In the genomic region with DNA sequence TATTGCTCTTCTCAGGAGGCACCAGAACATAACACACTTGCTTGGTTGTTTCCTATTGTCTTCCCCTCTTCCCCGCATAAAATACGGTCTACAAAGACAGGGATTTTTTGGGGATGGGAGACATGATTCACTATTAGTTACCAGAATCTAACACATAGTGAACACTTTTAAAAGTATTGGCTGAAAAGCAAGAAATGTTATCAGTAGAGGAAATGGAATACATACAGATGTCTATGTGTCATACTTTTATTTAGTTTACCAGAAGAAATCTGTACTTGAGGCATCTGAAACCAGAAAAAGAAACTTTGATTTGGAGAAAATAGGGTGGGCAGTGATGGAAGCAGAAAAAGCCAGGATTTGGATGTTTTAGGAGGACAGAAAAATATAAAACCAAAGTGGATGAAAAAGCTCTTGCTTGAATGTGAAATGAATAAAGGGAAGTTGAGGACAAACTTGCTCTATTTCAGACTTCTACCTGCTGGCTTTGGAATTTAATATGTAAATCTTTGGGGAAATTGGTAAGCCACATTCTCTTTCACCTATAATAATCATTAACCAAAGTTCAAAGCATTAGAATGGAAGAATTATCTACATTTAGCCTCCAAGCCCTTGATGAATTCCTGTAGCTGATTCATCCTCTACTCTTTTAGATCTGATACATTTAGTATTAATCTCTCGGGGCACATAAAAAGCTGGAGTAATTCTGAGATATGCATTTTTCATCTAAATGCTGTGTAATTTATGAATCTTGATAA, we compare ENCODE assay signal across 19 cellular contexts.
DNase-seq lines count a peak whose midpoint lies in the region; FAIRE-seq and TF ChIP-seq lines count a peak whose summit lies in the region.
"Had no signal": no experiment of that assay in that cellular context is flagged by ENCODE, and none has a peak within 500 bp of the region (broad histone marks: within the 10 kb centered on the region; RNA-seq: fewer than 3 reads in every experiment).

No MANE protein-coding gene starts in this region.

- TF ChIP-seq POLR2A in GM12891 (IDR thresholded peaks at IDR 0.05; ENCODE audit: low read depth, low read length) = no peak

- no peaks in the 10 kb centered on the region for H3K36me3 ChIP-seq in GM23248 (ENCODE audit: low read depth)
- no peaks in the 10 kb centered on the region for H3K36me3 ChIP-seq in adipocyte (ENCODE audit: control insufficient read depth, insufficient read depth, low read length, severe bottlenecking)
- H3K36me3 ChIP-seq: Peyer's patch, SJSA1 had no signal

- H3K4me2 ChIP-seq in GM23248 (ENCODE audit: unreplicated experiment) = peak overlapping the region; percentile 65

- H3K79me2 ChIP-seq in GM23248 (ENCODE audit: insufficient read depth) = no peaks in the 10 kb centered on the region

- H3K9me3 ChIP-seq in GM23248 (ENCODE audit: low read depth) (no peaks in the 10 kb centered on the region), adipocyte (ENCODE audit: control insufficient read depth, low read length) (no peaks in the 10 kb centered on the region)
- H3K9me3 ChIP-seq: Peyer's patch, SJSA1 had no signal

- FAIRE-seq in GM12891 (lab: Jason Lieb, UNC) = no peak
- FAIRE-seq: D721Med had no signal

- no peak overlapping the region for H2AFZ ChIP-seq in GM23248

- no peak overlapping the region for H3K27ac ChIP-seq in GM23248
- H3K27ac ChIP-seq: Peyer's patch, SJSA1 had no signal

- 70 to 79% methylated on average over 3 of the region's 3 CpGs for WGBS in GM23248 (ENCODE audit: low coverage in 1 of 2, low lambda C conversion rate in 2 of 2, missing lambda C conversion rate in 2 of 2), 2 experiments

- H3K4me1 ChIP-seq in GM23248 (ENCODE audit: insufficient read depth) = peaks cover 20% of the 10 kb centered on the region
- peaks cover 19% of the 10 kb centered on the region for H3K4me1 ChIP-seq in adipocyte (ENCODE audit: control insufficient read depth, insufficient read depth, low read length)
- H3K4me1 ChIP-seq: Peyer's patch, SJSA1 had no signal

- no peaks in the 10 kb centered on the region for H3K27me3 ChIP-seq in GM23248 (replicated peaks; ENCODE audit: insufficient read depth)
- no peaks in the 10 kb centered on the region for H3K27me3 ChIP-seq in adipocyte (replicated peaks; ENCODE audit: control insufficient read depth, insufficient read depth, low read length)
- H3K27me3 ChIP-seq: Peyer's patch, SJSA1 had no signal

- H4K20me1 ChIP-seq in GM23248 (ENCODE audit: insufficient read depth) = no peaks in the 10 kb centered on the region

- H3K9me2 ChIP-seq in GM23248 (ENCODE audit: insufficient read depth) = no peaks in the 10 kb centered on the region

- no peak overlapping the region for H3K9ac ChIP-seq in GM23248
- H3K9ac ChIP-seq in adipocyte (ENCODE audit: low read length) = no peak overlapping the region

- peak overlapping the region; percentile 27; the same call in 1 of the 2 replicates for H3K4me3 ChIP-seq in GM23248
- peak overlapping the region; percentile 7 for H3K4me3 ChIP-seq in adipocyte (ENCODE audit: low read length)
- H3K4me3 ChIP-seq in fibroblast of the aortic adventitia (ENCODE audit: low read depth, low read length) = no peak overlapping the region
- H3K4me3 ChIP-seq: Peyer's patch, SJSA1 had no signal

- peaks cover 12% of the 10 kb centered on the region for H3F3A ChIP-seq in GM23248 (ENCODE audit: insufficient read depth)

- in situ Hi-C loops in GM23248 (cut with MboI) = no loop called here

- DNase-seq in GM23248 (peak; percentile 24), adipocyte (ENCODE audit: low read depth) (peak; percentile 25), fibroblast of the aortic adventitia (ENCODE audit: low read depth) (peak; percentile 77), renal cortical epithelial cell (ENCODE audit: low read depth) (peak; percentile 66), GM12891 (ENCODE audit: insufficient read length, low spot score) (no peak), amygdala (lab: John Stamatoyannopoulos, UW) (no peak)
- DNase-seq in activated CD4-positive, CD25-positive, alpha-beta regulatory T cell (lab: John Stamatoyannopoulos, UW) = no peak
- DNase-seq: C1 segment of cervical spinal cord; CD8-positive, alpha-beta memory T cell; H7; HFFc6; NCI-H1092 treated with DMSO at 0.1 percent for 48 hours; NCI-H146; NCI-H2029 treated with DMSO at 0.1 percent for 48 hours; NCI-H2171 treated with DMSO at 0.1 percent for 48 hours; NCI-H446 treated with DMSO at 0.1 percent for 48 hours; Peyer's patch had no signal

- no peak for TF ChIP-seq CTCF in fibroblast of the aortic adventitia (IDR thresholded peaks at IDR 0.05; ENCODE audit: insufficient read depth, low read length)

TF ChIP-seq in GM12891, 5 proteins besides CTCF, POLR2A, EP300 and RAD21:
- no peak for TF ChIP-seq POLR2AphosphoS5 (IDR thresholded peaks at IDR 0.05; ENCODE audit: low read depth, low read length)
- no peak for TF ChIP-seq SPI1 (IDR thresholded peaks at IDR 0.05; ENCODE audit: low read depth, low read length)
- TF ChIP-seq PAX5 (IDR thresholded peaks at IDR 0.05; ENCODE audit: insufficient read depth, low read length, severe bottlenecking) = no peak
TF ChIP-seq in GM12891: peak in this region for 0.

Comparison
In these comparisons a context has a peak if more than half of its experiments do, and no peak if none do; other contexts are left out.
1. DNase-seq: peak in GM23248 (single experiment), adipocyte (single experiment), fibroblast of the aortic adventitia (single experiment) and renal cortical epithelial cell (single experiment); none in activated CD4-positive, CD25-positive, alpha-beta regulatory T cell (0 of 4), GM12891 (single experiment) and amygdala (0 of 56).